Comparison of ENCODE assay signal across 9 cellular contexts in genomic region chr2:210225461-210225798, GRCh38. TPM values are rescaled to one million over a fixed set of nuclear protein-coding genes. Genes with fewer than 3 reads are reported as not detected.
DNase-seq lines count a peak whose midpoint lies in the region; ATAC-seq and TF ChIP-seq lines count a peak whose summit lies in the region.
"Had no signal": no experiment of that assay in that cellular context is flagged by ENCODE, and none has a peak within 500 bp of the region (broad histone marks: within the 10 kb centered on the region; RNA-seq: fewer than 3 reads in every experiment).

No MANE protein-coding gene starts in this region.

- peaks cover 62% of the 10 kb centered on the region for H3K27me3 Mint-ChIP-seq in activated naive CD4-positive, alpha-beta T cell treated with anti-CD3 and anti-CD28 coated beads, Interleukin-2, amount 10 ng/mL, durations not matched to agents 7 days and 5 days

- H3K4me1 ChIP-seq in lower lobe of right lung, result peaks cover 4% of the 10 kb centered on the region
- peaks cover 0 to 11% (median 10%) of the 10 kb centered on the region in 4 donors for H3K4me1 ChIP-seq in transverse colon

- 4 to 27% methylated on average over 5 to 10 of the region's 10 CpGs for WGBS in transverse colon (ENCODE audit: low coverage in 1 of 2), 2 donors

- no peaks in the 10 kb centered on the region for H3K9me3 Mint-ChIP-seq in activated naive CD4-positive, alpha-beta T cell treated with anti-CD3 and anti-CD28 coated beads, Interleukin-2, amount 10 ng/mL, durations not matched to agents 7 days and 5 days
- H3K9me3 Mint-ChIP-seq: IgD-negative memory B cell had no signal

- ATAC-seq in lower lobe of right lung, result peak; percentile 3 to 21

- TF ChIP-seq POLR2A in transverse colon (IDR thresholded peaks at IDR 0.05), result no peak

- no peaks in the 10 kb centered on the region for H3K9me3 ChIP-seq in lower lobe of right lung
- H3K9me3 ChIP-seq in transverse colon, result no peaks in the 10 kb centered on the region

- in situ Hi-C loops in transverse colon (cut with MboI; ENCODE audit: low pct_ligation_motif_present in 1 of 4, low pct_unique_long_range_greater_than_20kb in 1 of 4, low sequenced_read_pairs in 3 of 4), result no loop called here

- TF ChIP-seq EP300 in transverse colon (IDR thresholded peaks at IDR 0.05; ENCODE audit: low read depth), result no peak

- no peak overlapping the region for H3K27ac Mint-ChIP-seq in activated naive CD4-positive, alpha-beta T cell treated with anti-CD3 and anti-CD28 coated beads, Interleukin-2, amount 10 ng/mL, durations not matched to agents 7 days and 5 days
- H3K27ac Mint-ChIP-seq: IgD-negative memory B cell had no signal

- H3K36me3 ChIP-seq in lower lobe of right lung, result no peaks in the 10 kb centered on the region
- H3K36me3 ChIP-seq in transverse colon, result no peaks in the 10 kb centered on the region

- no peak overlapping the region for H3K4me3 Mint-ChIP-seq in activated naive CD4-positive, alpha-beta T cell treated with anti-CD3 and anti-CD28 coated beads, Interleukin-2, amount 10 ng/mL, durations not matched to agents 7 days and 5 days

- H3K4me3 ChIP-seq in choroid plexus epithelial cell (ENCODE audit: low read depth, low read length) (peak overlapping the region; percentile 55), lower lobe of right lung (peak overlapping the region; percentile 62), transverse colon (peak overlapping the region; percentile 25 to 56 (median 32))

- DNase-seq in NCI-H82 (lab: John Stamatoyannopoulos, UW) (peak; percentile 39), NCI-H82 treated with DMSO at 0.1 percent for 48 hours (lab: John Stamatoyannopoulos, UW; ENCODE audit: unreplicated experiment) (no peak), choroid plexus epithelial cell (ENCODE audit: low read depth) (peak; percentile 31), lower lobe of right lung (no peak), transverse colon (no peak), A172 (ENCODE audit: low spot score) (no peak)
- no peak for DNase-seq in activated naive CD4-positive, alpha-beta T cell treated with anti-CD3 and anti-CD28 coated beads, Interleukin-2, amount 10 ng/mL, durations not matched to agents 7 days and 5 days
- DNase-seq in activated CD4-positive, alpha-beta T cell treated with anti-CD3 and anti-CD28 coated beads for 4 hours, result no peak

- no peaks in the 10 kb centered on the region for H3K36me3 Mint-ChIP-seq in activated naive CD4-positive, alpha-beta T cell treated with anti-CD3 and anti-CD28 coated beads, Interleukin-2, amount 10 ng/mL, durations not matched to agents 7 days and 5 days
- H3K36me3 Mint-ChIP-seq: IgD-negative memory B cell had no signal

- CTCF ChIA-PET in activated naive CD4-positive, alpha-beta T cell treated with anti-CD3 and anti-CD28 coated beads, Interleukin-2, amount 10 ng/mL, durations not matched to agents 7 days and 5 days (lab: Charles Lee), result no interaction called here

- H3K27me3 ChIP-seq in lower lobe of right lung (ENCODE audit: low read depth) (peaks cover 12% of the 10 kb centered on the region), transverse colon (peaks cover 72% of the 10 kb centered on the region)

- H3K27ac ChIP-seq in lower lobe of right lung (peak overlapping the region; percentile 91), transverse colon (no peak overlapping the region)

- TF ChIP-seq CTCF in choroid plexus epithelial cell (conservative IDR thresholded peaks at IDR 0.05; ENCODE audit: low read depth, low read length) (no peak), lower lobe of right lung (IDR thresholded peaks at IDR 0.05) (no peak), transverse colon (IDR thresholded peaks at IDR 0.05) (no peak)

- intact Hi-C loops in lower lobe of right lung (cut with DNase I) (no loop called here), transverse colon (cut with DNase I; ENCODE audit: low total_unique reads) (no loop called here)

- peaks cover 7% of the 10 kb centered on the region for H3K4me1 Mint-ChIP-seq in activated naive CD4-positive, alpha-beta T cell treated with anti-CD3 and anti-CD28 coated beads, Interleukin-2, amount 10 ng/mL, durations not matched to agents 7 days and 5 days

RNA-seq across cellular contexts. Expression of gene ACADL, which starts 0.2 kb away (rescaled TPM):
- total RNA-seq in lower lobe of right lung, result 45.4 TPM
- total RNA-seq in transverse colon, result 1 to 10 TPM in 2 of 4 donors, under 1 TPM in 1, not detected in 1; 0.41 to 1.5 (median 1.3) TPM
- total RNA-seq in A172 (2014; rRNA removed; shearing (Covaris generic)), result not detected in 2 replicates

RNA-seq across cellular contexts. Expression of gene KANSL1L, which starts 54.2 kb away (rescaled TPM):
- total RNA-seq in lower lobe of right lung (34.4 TPM), transverse colon (10 to 100 TPM; 13.7 to 43.8 (median 25.5) TPM)
- 12.9 and 18.6 TPM in 2 replicates for total RNA-seq in A172 (2014; rRNA removed; shearing (Covaris generic))

Comparison
In these comparisons a context has a peak if more than half of its experiments do, and no peak if none do; other contexts are left out.
1. DNase-seq: peak in NCI-H82 (single experiment) and choroid plexus epithelial cell (single experiment); none in NCI-H82 treated with DMSO at 0.1 percent for 48 hours (single experiment), lower lobe of right lung (single experiment), transverse colon (single experiment), A172 (single experiment), activated naive CD4-positive, alpha-beta T cell treated with anti-CD3 and anti-CD28 coated beads, Interleukin-2, amount 10 ng/mL, durations not matched to agents 7 days and 5 days (single experiment) and activated CD4-positive, alpha-beta T cell treated with anti-CD3 and anti-CD28 coated beads for 4 hours (0 of 2).
2. RNA of gene ACADL, which starts 0.2 kb away (total RNA-seq): 45.4 TPM in lower lobe of right lung (single experiment); 0.41 to 1.5 TPM in transverse colon and not detected in A172; every median in the first group is over 10 times any median in the second.
3. Peak in every context shown above with its lines, with median percentiles within 50 percentile points of each other: H3K4me3 ChIP-seq.